Comparison of ENCODE assay signal across 17 cellular contexts in the genomic region with DNA sequence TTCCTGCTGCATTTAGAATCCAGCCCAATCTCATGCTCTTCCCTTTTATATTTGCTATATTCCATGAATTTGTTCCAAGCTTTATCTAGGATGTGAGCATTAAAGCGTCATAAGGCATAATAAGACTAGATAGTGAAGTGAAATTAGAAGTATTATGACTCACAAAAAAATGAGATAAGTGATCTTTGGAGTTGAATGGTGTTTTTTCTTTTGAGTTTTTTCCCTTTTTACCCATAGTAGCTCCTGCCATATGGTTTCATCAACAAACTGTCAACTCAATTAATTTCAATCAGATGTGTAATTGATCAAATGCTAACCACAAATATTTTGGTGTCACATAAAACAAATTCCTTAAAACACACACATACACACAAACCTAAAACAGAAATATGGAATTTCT.
"Had no signal": no experiment of that assay in that cellular context is flagged by ENCODE, and none has a peak within 500 bp of the region (broad histone marks: within the 10 kb centered on the region; RNA-seq: fewer than 3 reads in every experiment).

No MANE protein-coding gene starts in this region.

- FAIRE-seq: endometrium, urothelium cell line had no signal

- DNase-seq: activated CD4-positive, alpha-beta memory T cell treated with anti-CD3 and anti-CD28 coated beads, Interleukin-2, amount 10 ng/mL, durations not matched to agents 7 days and 5 days; activated CD4-positive, alpha-beta T cell treated with anti-CD3 and anti-CD28 coated beads for 48 hours; activated CD4-positive, CD25-positive, alpha-beta regulatory T cell; activated CD8-positive, alpha-beta memory T cell treated with anti-CD3 and anti-CD28 coated beads, Interleukin-2, amount 10 ng/mL, durations not matched to agents 7 days and 5 days; activated naive CD4-positive, alpha-beta T cell treated with anti-CD3 and anti-CD28 coated beads for 36 hours; anterior cingulate cortex; brain microvascular endothelial cell; central memory CD4-positive, alpha-beta T cell; colonic mucosa; immature natural killer cell; left ventricle myocardium superior; sigmoid colon; stimulated activated naive CD4-positive, alpha-beta T cell treated with Interleukin-2 at 50 U/mL for 16 hours; thyroid gland had no signal

- H3K4me3 Mint-ChIP-seq: activated CD4-positive, alpha-beta memory T cell treated with anti-CD3 and anti-CD28 coated beads, Interleukin-2, amount 10 ng/mL, durations not matched to agents 7 days and 5 days; activated CD8-positive, alpha-beta memory T cell treated with anti-CD3 and anti-CD28 coated beads, Interleukin-2, amount 10 ng/mL, durations not matched to agents 7 days and 5 days; activated naive CD4-positive, alpha-beta T cell treated with anti-CD3 and anti-CD28 coated beads for 36 hours; immature natural killer cell had no signal

- H3K27ac ChIP-seq: brain microvascular endothelial cell, colonic mucosa, parathyroid adenoma, sigmoid colon, thyroid gland had no signal

- H3K9ac ChIP-seq: parathyroid adenoma had no signal

- ATAC-seq: activated CD8-positive, alpha-beta memory T cell treated with anti-CD3 and anti-CD28 coated beads, Interleukin-2, amount 10 ng/mL, durations not matched to agents 7 days and 5 days; left ventricle myocardium superior had no signal

- H3K9me3 Mint-ChIP-seq: activated CD4-positive, alpha-beta memory T cell treated with anti-CD3 and anti-CD28 coated beads, Interleukin-2, amount 10 ng/mL, durations not matched to agents 7 days and 5 days; activated naive CD4-positive, alpha-beta T cell treated with anti-CD3 and anti-CD28 coated beads for 36 hours; immature natural killer cell had no signal

- H2AFZ ChIP-seq: parathyroid adenoma had no signal

- H3K4me1 ChIP-seq: sigmoid colon had no signal

- H3K9me3 ChIP-seq: colonic mucosa, sigmoid colon, thyroid gland had no signal

- H3K27ac Mint-ChIP-seq: activated CD4-positive, alpha-beta memory T cell treated with anti-CD3 and anti-CD28 coated beads, Interleukin-2, amount 10 ng/mL, durations not matched to agents 7 days and 5 days; activated CD8-positive, alpha-beta memory T cell treated with anti-CD3 and anti-CD28 coated beads, Interleukin-2, amount 10 ng/mL, durations not matched to agents 7 days and 5 days; activated naive CD4-positive, alpha-beta T cell treated with anti-CD3 and anti-CD28 coated beads for 36 hours; immature natural killer cell had no signal

- H3K27me3 ChIP-seq: brain microvascular endothelial cell, colonic mucosa, sigmoid colon, thyroid gland had no signal

- H3K36me3 ChIP-seq: brain microvascular endothelial cell, colonic mucosa, sigmoid colon, thyroid gland had no signal

- H3K4me3 ChIP-seq: colonic mucosa, sigmoid colon, thyroid gland had no signal

- H3K27me3 Mint-ChIP-seq: activated CD4-positive, alpha-beta memory T cell treated with anti-CD3 and anti-CD28 coated beads, Interleukin-2, amount 10 ng/mL, durations not matched to agents 7 days and 5 days; activated CD8-positive, alpha-beta memory T cell treated with anti-CD3 and anti-CD28 coated beads, Interleukin-2, amount 10 ng/mL, durations not matched to agents 7 days and 5 days had no signal
